Comparison of ENCODE assay signal across 8 cellular contexts in the genomic region with DNA sequence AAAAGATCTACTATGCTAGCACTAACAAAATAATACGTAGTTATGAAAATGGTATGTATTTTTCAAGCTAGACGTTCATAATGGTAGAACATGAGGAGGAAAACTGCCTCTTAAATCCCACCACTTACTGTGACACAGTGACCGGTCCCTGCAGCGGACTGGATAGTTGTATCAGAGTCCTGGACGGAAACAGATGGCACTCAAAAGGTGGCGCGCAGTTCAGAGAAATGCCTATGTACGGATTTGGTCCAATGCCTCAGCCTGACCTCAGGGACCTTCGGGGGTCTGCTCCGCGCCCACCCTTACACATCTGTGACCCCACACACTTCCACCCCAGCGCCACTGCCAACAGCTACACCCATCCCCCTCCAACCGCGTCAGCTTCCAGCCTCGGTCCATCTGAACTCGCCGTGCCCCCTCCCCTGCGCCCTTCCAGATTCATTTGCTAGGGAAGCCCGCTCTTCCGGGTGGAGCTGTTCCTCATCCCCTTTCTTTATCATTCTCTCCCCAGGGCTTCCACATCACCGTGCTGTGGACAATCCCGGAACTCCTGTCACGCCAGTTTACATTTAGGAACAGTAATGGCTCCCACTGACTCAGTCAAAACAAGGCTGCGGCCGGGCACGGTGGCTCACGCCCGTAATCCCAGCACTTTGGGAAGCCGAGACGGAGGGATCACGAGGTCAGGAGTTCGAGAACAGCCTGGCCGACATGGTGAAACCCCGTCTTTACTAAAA. TPM values are rescaled to one million over a fixed set of nuclear protein-coding genes. Genes with fewer than 3 reads are reported as not detected.
A peak's percentile ranks its signal among the peaks of the same experiment; 100 is the strongest.
DNase-seq lines count a peak whose midpoint lies in the region; ATAC-seq and TF ChIP-seq lines count a peak whose summit lies in the region.

No MANE protein-coding gene starts in this region.

- ATAC-seq in GM21423 (IDR thresholded peaks at IDR 0.05; ENCODE audit: unreplicated experiment) (peak; percentile 9), natural killer cell (peak; percentile 10 to 24 (median 15)), GM18873 (IDR thresholded peaks at IDR 0.05; ENCODE audit: low FRiP score, unreplicated experiment) (no peak)

- no peaks in the 10 kb centered on the region for H3K9me3 Mint-ChIP-seq in activated T-helper 1 cell treated with anti-CD3 and anti-CD28 coated beads, Interleukin-12 subunit alpha, Interleukin-12 subunit beta, Interleukin-2, Interleukin-4 antibody, amounts not matched to agents 30 ng/mL and 10 ng/mL and 1 ng/mL, durations not matched to agents 14 hours and 24 hours and 36 hours
- no peaks in the 10 kb centered on the region for H3K9me3 Mint-ChIP-seq in natural killer cell
- H3K9me3 Mint-ChIP-seq in type B pancreatic cell, result no peaks in the 10 kb centered on the region

- no peaks in the 10 kb centered on the region for H3K9me3 ChIP-seq in BE2C

- H3K36me3 ChIP-seq in BE2C, result peaks cover 28% of the 10 kb centered on the region

- DNase-seq in BE2C (peak; percentile 61), NCI-H526 (lab: John Stamatoyannopoulos, UW) (peak; percentile 58 to 77), fibroblast of the aortic adventitia (ENCODE audit: low read depth) (peak; percentile 66), natural killer cell (peak; percentile 54), type B pancreatic cell (ENCODE audit: extremely low spot score, unreplicated experiment) (no peak)
- DNase-seq in activated T-helper 1 cell treated with anti-CD3 and anti-CD28 coated beads, Interleukin-12 subunit alpha, Interleukin-12 subunit beta, Interleukin-2, Interleukin-4 antibody, amounts not matched to agents 30 ng/mL and 10 ng/mL and 1 ng/mL, durations not matched to agents 14 hours and 24 hours and 36 hours (ENCODE audit: low spot score), result no peak

- peak overlapping the region; percentile 98 for H3K27ac Mint-ChIP-seq in activated T-helper 1 cell treated with anti-CD3 and anti-CD28 coated beads, Interleukin-12 subunit alpha, Interleukin-12 subunit beta, Interleukin-2, Interleukin-4 antibody, amounts not matched to agents 30 ng/mL and 10 ng/mL and 1 ng/mL, durations not matched to agents 14 hours and 24 hours and 36 hours
- H3K27ac Mint-ChIP-seq in natural killer cell (peak overlapping the region; percentile 100), type B pancreatic cell (peak overlapping the region; percentile 99)

- H3K4me1 ChIP-seq in BE2C, result no peaks in the 10 kb centered on the region

- TF ChIP-seq CTCF in BE2C (IDR thresholded peaks at IDR 0.05; ENCODE audit: low read depth, low read length) (no peak), fibroblast of the aortic adventitia (IDR thresholded peaks at IDR 0.05; ENCODE audit: insufficient read depth, low read length) (peak; percentile 15), natural killer cell (IDR thresholded peaks at IDR 0.05) (no peak), type B pancreatic cell (conservative IDR thresholded peaks at IDR 0.05) (peak; percentile 24)

- H3K27me3 Mint-ChIP-seq in activated T-helper 1 cell treated with anti-CD3 and anti-CD28 coated beads, Interleukin-12 subunit alpha, Interleukin-12 subunit beta, Interleukin-2, Interleukin-4 antibody, amounts not matched to agents 30 ng/mL and 10 ng/mL and 1 ng/mL, durations not matched to agents 14 hours and 24 hours and 36 hours (ENCODE audit: insufficient read depth), result no peaks in the 10 kb centered on the region
- no peaks in the 10 kb centered on the region for H3K27me3 Mint-ChIP-seq in natural killer cell (ENCODE audit: low read depth in 2 of 2)
- peaks cover 2% of the 10 kb centered on the region for H3K27me3 Mint-ChIP-seq in type B pancreatic cell

- peak overlapping the region; percentile 99 for H3K4me3 ChIP-seq in BE2C (ENCODE audit: low read depth, low read length)
- peak overlapping the region; percentile 98 for H3K4me3 ChIP-seq in fibroblast of the aortic adventitia (ENCODE audit: low read depth, low read length)

- H3K27me3 ChIP-seq in BE2C, result no peaks in the 10 kb centered on the region

- peaks cover 32% of the 10 kb centered on the region for H3K4me1 Mint-ChIP-seq in activated T-helper 1 cell treated with anti-CD3 and anti-CD28 coated beads, Interleukin-12 subunit alpha, Interleukin-12 subunit beta, Interleukin-2, Interleukin-4 antibody, amounts not matched to agents 30 ng/mL and 10 ng/mL and 1 ng/mL, durations not matched to agents 14 hours and 24 hours and 36 hours (ENCODE audit: low read depth)
- H3K4me1 Mint-ChIP-seq in natural killer cell (peaks cover 46 to 55% of the 10 kb centered on the region in 2 donors), type B pancreatic cell (ENCODE audit: unreplicated experiment) (peaks cover 22% of the 10 kb centered on the region)

- peak overlapping the region; percentile 99 for H3K4me3 Mint-ChIP-seq in activated T-helper 1 cell treated with anti-CD3 and anti-CD28 coated beads, Interleukin-12 subunit alpha, Interleukin-12 subunit beta, Interleukin-2, Interleukin-4 antibody, amounts not matched to agents 30 ng/mL and 10 ng/mL and 1 ng/mL, durations not matched to agents 14 hours and 24 hours and 36 hours
- H3K4me3 Mint-ChIP-seq in natural killer cell (peak overlapping the region; percentile 97), type B pancreatic cell (peak overlapping the region; percentile 99)

- H3K36me3 Mint-ChIP-seq in activated T-helper 1 cell treated with anti-CD3 and anti-CD28 coated beads, Interleukin-12 subunit alpha, Interleukin-12 subunit beta, Interleukin-2, Interleukin-4 antibody, amounts not matched to agents 30 ng/mL and 10 ng/mL and 1 ng/mL, durations not matched to agents 14 hours and 24 hours and 36 hours (ENCODE audit: low read depth), result peaks cover 39% of the 10 kb centered on the region
- no peaks in the 10 kb centered on the region for H3K36me3 Mint-ChIP-seq in natural killer cell
- H3K36me3 Mint-ChIP-seq in type B pancreatic cell, result peaks cover 14% of the 10 kb centered on the region

- intact Hi-C loops in activated T-helper 1 cell treated with anti-CD3 and anti-CD28 coated beads, Interleukin-12 subunit alpha, Interleukin-12 subunit beta, Interleukin-2, Interleukin-4 antibody, amounts not matched to agents 30 ng/mL and 10 ng/mL and 1 ng/mL, durations not matched to agents 14 hours and 24 hours and 36 hours (cut with micrococcal nuclease), result loop anchor here (1.0 to 5.0 kb wide), 5 partner anchors 17 to 891 kb away; a partner anchor contains a TSS
- intact Hi-C loops in natural killer cell (cut with micrococcal nuclease), result no loop called here

RNA-seq across cellular contexts. Expression of a gene that starts 0.8 kb away (rescaled TPM):
- polyA plus RNA-seq in BE2C (2012; ENCODE audit: insufficient read depth, insufficient read length, low read depth), result 163 TPM
- 192 and 193 TPM in 2 replicates for total RNA-seq in activated T-helper 1 cell treated with anti-CD3 and anti-CD28 coated beads, Interleukin-12 subunit alpha, Interleukin-12 subunit beta, Interleukin-2, Interleukin-4 antibody, amounts not matched to agents 30 ng/mL and 10 ng/mL and 1 ng/mL, durations not matched to agents 14 hours and 24 hours and 36 hours
- total RNA-seq in fibroblast of the aortic adventitia (ENCODE audit: low replicate concordance) (21.7 and 41.7 TPM in 2 replicates), natural killer cell (100 to 1,000 TPM; 479 to 563 (median 507) TPM), type B pancreatic cell (ENCODE audit: low replicate concordance) (135 and 196 TPM in 2 replicates)

RNA-seq across cellular contexts. Expression of a gene that starts 15.4 kb away (rescaled TPM):
- 6.1 TPM for polyA plus RNA-seq in BE2C (2012; ENCODE audit: insufficient read depth, insufficient read length, low read depth)
- 8.4 and 11.5 TPM in 2 replicates for total RNA-seq in activated T-helper 1 cell treated with anti-CD3 and anti-CD28 coated beads, Interleukin-12 subunit alpha, Interleukin-12 subunit beta, Interleukin-2, Interleukin-4 antibody, amounts not matched to agents 30 ng/mL and 10 ng/mL and 1 ng/mL, durations not matched to agents 14 hours and 24 hours and 36 hours
- total RNA-seq in fibroblast of the aortic adventitia (ENCODE audit: low replicate concordance) (3.7 and 4.9 TPM in 2 replicates), natural killer cell (1 to 10 TPM; 3.2 to 5.6 (median 4.3) TPM), type B pancreatic cell (ENCODE audit: low replicate concordance) (3.9 and 4.2 TPM in 2 replicates)

RNA-seq across cellular contexts. Expression of a gene that starts 24.9 kb away (rescaled TPM):
- not detected for polyA plus RNA-seq in BE2C (2012; ENCODE audit: insufficient read depth, insufficient read length, low read depth)
- total RNA-seq in activated T-helper 1 cell treated with anti-CD3 and anti-CD28 coated beads, Interleukin-12 subunit alpha, Interleukin-12 subunit beta, Interleukin-2, Interleukin-4 antibody, amounts not matched to agents 30 ng/mL and 10 ng/mL and 1 ng/mL, durations not matched to agents 14 hours and 24 hours and 36 hours, result not detected in 2 replicates
- total RNA-seq in fibroblast of the aortic adventitia (ENCODE audit: low replicate concordance), result 7.9 and 48.8 TPM in 2 replicates
- total RNA-seq in natural killer cell, result not detected
- total RNA-seq in type B pancreatic cell (ENCODE audit: low replicate concordance), result 16.1 and 24.3 TPM in 2 replicates

RNA-seq across cellular contexts. Expression of a gene that starts 32.9 kb away (rescaled TPM):
- 1.6 TPM for polyA plus RNA-seq in BE2C (2012; ENCODE audit: insufficient read depth, insufficient read length, low read depth)
- 0.49 and 0.59 TPM in 2 replicates for total RNA-seq in activated T-helper 1 cell treated with anti-CD3 and anti-CD28 coated beads, Interleukin-12 subunit alpha, Interleukin-12 subunit beta, Interleukin-2, Interleukin-4 antibody, amounts not matched to agents 30 ng/mL and 10 ng/mL and 1 ng/mL, durations not matched to agents 14 hours and 24 hours and 36 hours
- total RNA-seq in fibroblast of the aortic adventitia (ENCODE audit: low replicate concordance) (not detected in 2 replicates), natural killer cell (under 1 TPM; 0.59 to 0.84 (median 0.65) TPM), type B pancreatic cell (ENCODE audit: low replicate concordance) (8.7 and 50.7 TPM in 2 replicates)

RNA-seq across cellular contexts. Expression of a gene that starts 54.4 kb away (rescaled TPM):
- not detected for polyA plus RNA-seq in BE2C (2012; ENCODE audit: insufficient read depth, insufficient read length, low read depth)
- 45.7 and 49.1 TPM in 2 replicates for total RNA-seq in activated T-helper 1 cell treated with anti-CD3 and anti-CD28 coated beads, Interleukin-12 subunit alpha, Interleukin-12 subunit beta, Interleukin-2, Interleukin-4 antibody, amounts not matched to agents 30 ng/mL and 10 ng/mL and 1 ng/mL, durations not matched to agents 14 hours and 24 hours and 36 hours
- total RNA-seq in fibroblast of the aortic adventitia (ENCODE audit: low replicate concordance) (not detected in 2 replicates), natural killer cell (10 to 100 TPM; 44.1 to 67.7 (median 53.3) TPM), type B pancreatic cell (ENCODE audit: low replicate concordance) (not detected in 2 replicates)

Comparison
In these comparisons a context has a peak if more than half of its experiments do, and no peak if none do; other contexts are left out.
1. DNase-seq: peak in BE2C (single experiment), NCI-H526 (2 of 2), fibroblast of the aortic adventitia (single experiment) and natural killer cell (single experiment); none in activated T-helper 1 cell treated with anti-CD3 and anti-CD28 coated beads, Interleukin-12 subunit alpha, Interleukin-12 subunit beta, Interleukin-2, Interleukin-4 antibody, amounts not matched to agents 30 ng/mL and 10 ng/mL and 1 ng/mL, durations not matched to agents 14 hours and 24 hours and 36 hours (single experiment) and type B pancreatic cell (single experiment).
2. CTCF ChIP-seq: peak in fibroblast of the aortic adventitia (single experiment) and type B pancreatic cell (single experiment); none in BE2C (single experiment) and natural killer cell (single experiment).
3. Peak in every context shown above with its lines, with median percentiles within 50 percentile points of each other: H3K27ac Mint-ChIP-seq and H3K4me3 Mint-ChIP-seq.